ENCODE assay signal across 13 cellular contexts in genomic region chr3:56773588-56774330, GRCh38. TPM values are rescaled to one million over a fixed set of nuclear protein-coding genes. Genes with fewer than 3 reads are reported as not detected.
A peak's percentile ranks its signal among the peaks of the same experiment; 100 is the strongest.
DNase-seq lines count a peak whose midpoint lies in the region; ATAC-seq and TF ChIP-seq lines count a peak whose summit lies in the region.
"Had no signal": no experiment of that assay in that cellular context is flagged by ENCODE, and none has a peak within 500 bp of the region (broad histone marks: within the 10 kb centered on the region; RNA-seq: fewer than 3 reads in every experiment).

No MANE protein-coding gene starts in this region.

- intact Hi-C loops in activated CD4-positive, alpha-beta T cell treated with anti-CD3 and anti-CD28 coated beads, Interleukin-2, amount 10 ng/mL, durations not matched to agents 24 days and 14 days (cut with micrococcal nuclease): no loop called here
- intact Hi-C loops in adrenal gland (cut with DNase I): no loop called here

- H3K23ac ChIP-seq in mesenchymal stem cell (ENCODE audit: low read length in 2 of 2): no peak overlapping the region

- H3K27me3 Mint-ChIP-seq in activated CD4-positive, alpha-beta T cell treated with anti-CD3 and anti-CD28 coated beads, Interleukin-2, amount 10 ng/mL, durations not matched to agents 24 days and 14 days: no peaks in the 10 kb centered on the region
- H3K27me3 Mint-ChIP-seq in stimulated activated naive B cell treated with anti-CD40 and anti-IgM and Interleukin-4, amounts not matched to agents 10 μg/mL and 1 μg/mL and 100 μg/mL, for 72 hours: no peaks in the 10 kb centered on the region
- H3K27me3 Mint-ChIP-seq in osteocyte (ENCODE audit: unreplicated experiment): peaks cover 32% of the 10 kb centered on the region

- no peak overlapping the region for H2AFZ ChIP-seq in mesenchymal stem cell (ENCODE audit: low read depth, low read length)

- no peak for TF ChIP-seq CTCF in adrenal gland (IDR thresholded peaks at IDR 0.05)
- TF ChIP-seq CTCF in osteocyte (IDR thresholded peaks at IDR 0.05): no peak

- H3K18ac ChIP-seq in mesenchymal stem cell (ENCODE audit: low read depth in 1 of 2, low read length in 2 of 2): no peak overlapping the region

- peaks cover 24 to 66% of the 10 kb centered on the region in 2 donors for H3K4me1 ChIP-seq in adrenal gland (replicated peaks in 1 of 2)
- H3K4me1 ChIP-seq in mesenchymal stem cell (ENCODE audit: control insufficient read depth, insufficient read depth, low read depth, low read length): no peaks in the 10 kb centered on the region

- H3K4me3 ChIP-seq in adrenal gland (no peak overlapping the region), mesenchymal stem cell (ENCODE audit: insufficient read depth in 1 of 2, low read depth in 1 of 2, low read length in 2 of 2) (no peak overlapping the region)

- H3K9me3 Mint-ChIP-seq in activated CD4-positive, alpha-beta T cell treated with anti-CD3 and anti-CD28 coated beads, Interleukin-2, amount 10 ng/mL, durations not matched to agents 24 days and 14 days: no peaks in the 10 kb centered on the region
- H3K9me3 Mint-ChIP-seq in stimulated activated naive B cell treated with anti-CD40 and anti-IgM and Interleukin-4, amounts not matched to agents 10 μg/mL and 1 μg/mL and 100 μg/mL, for 72 hours: no peaks in the 10 kb centered on the region
- no peaks in the 10 kb centered on the region for H3K9me3 Mint-ChIP-seq in osteocyte (ENCODE audit: unreplicated experiment)
- H3K9me3 Mint-ChIP-seq: endodermal cell had no signal

- no peak overlapping the region for H2BK5ac ChIP-seq in mesenchymal stem cell (ENCODE audit: low read depth, low read length, poor library complexity, severe bottlenecking)

- H3K27ac Mint-ChIP-seq in activated CD4-positive, alpha-beta T cell treated with anti-CD3 and anti-CD28 coated beads, Interleukin-2, amount 10 ng/mL, durations not matched to agents 24 days and 14 days: peak overlapping the region; percentile 2
- H3K27ac Mint-ChIP-seq in stimulated activated naive B cell treated with anti-CD40 and anti-IgM and Interleukin-4, amounts not matched to agents 10 μg/mL and 1 μg/mL and 100 μg/mL, for 72 hours: peak overlapping the region; percentile 17
- no peak overlapping the region for H3K27ac Mint-ChIP-seq in osteocyte (ENCODE audit: unreplicated experiment)
- H3K27ac Mint-ChIP-seq: endodermal cell had no signal

- peak overlapping the region in 1 of 2 experiments; percentile 80 for H3K14ac ChIP-seq in mesenchymal stem cell (ENCODE audit: low read length in 2 of 2)

- no peak overlapping the region for H3K4me3 Mint-ChIP-seq in activated CD4-positive, alpha-beta T cell treated with anti-CD3 and anti-CD28 coated beads, Interleukin-2, amount 10 ng/mL, durations not matched to agents 24 days and 14 days
- no peak overlapping the region for H3K4me3 Mint-ChIP-seq in stimulated activated naive B cell treated with anti-CD40 and anti-IgM and Interleukin-4, amounts not matched to agents 10 μg/mL and 1 μg/mL and 100 μg/mL, for 72 hours
- H3K4me3 Mint-ChIP-seq in osteocyte (ENCODE audit: unreplicated experiment): no peak overlapping the region
- H3K4me3 Mint-ChIP-seq: endodermal cell had no signal

- H2AK5ac ChIP-seq in mesenchymal stem cell (ENCODE audit: low read length, severe bottlenecking): no peak overlapping the region

- H2BK12ac ChIP-seq in mesenchymal stem cell (ENCODE audit: low read length in 2 of 2): no peak overlapping the region

- WGBS in adrenal gland, 4 donors: 68 to 79% (median 77%) methylated on average over 10 of the region's 10 CpGs
- WGBS in mesenchymal stem cell: over 99% methylated on average over 6 of the region's 10 CpGs

- no peak overlapping the region for H3K4ac ChIP-seq in mesenchymal stem cell (ENCODE audit: low read depth in 1 of 2, low read length in 2 of 2)

- no peak overlapping the region for H2BK15ac ChIP-seq in mesenchymal stem cell (ENCODE audit: low read depth, poor library complexity, severe bottlenecking)

- H4K8ac ChIP-seq in mesenchymal stem cell (ENCODE audit: low read length): no peak overlapping the region

- TF ChIP-seq POLR2A in adrenal gland (IDR thresholded peaks at IDR 0.05): no peak

- peak overlapping the region in 3 of 5 donors; percentile 52 to 62 (median 59) for H3K27ac ChIP-seq in adrenal gland
- H3K27ac ChIP-seq in mesenchymal stem cell (ENCODE audit: low read length, poor library complexity, severe bottlenecking): no peak overlapping the region

- H3K36me3 Mint-ChIP-seq in activated CD4-positive, alpha-beta T cell treated with anti-CD3 and anti-CD28 coated beads, Interleukin-2, amount 10 ng/mL, durations not matched to agents 24 days and 14 days (ENCODE audit: low read depth): peaks cover 60% of the 10 kb centered on the region
- H3K36me3 Mint-ChIP-seq in stimulated activated naive B cell treated with anti-CD40 and anti-IgM and Interleukin-4, amounts not matched to agents 10 μg/mL and 1 μg/mL and 100 μg/mL, for 72 hours: peaks cover 19 to 20% of the 10 kb centered on the region in 2 donors
- no peaks in the 10 kb centered on the region for H3K36me3 Mint-ChIP-seq in osteocyte (ENCODE audit: unreplicated experiment)

- H3K79me1 ChIP-seq in mesenchymal stem cell (replicated peaks; ENCODE audit: low read length, poor library complexity, severe bottlenecking): no peaks in the 10 kb centered on the region

- H3K4me2 ChIP-seq in mesenchymal stem cell (ENCODE audit: low read length, poor library complexity, severe bottlenecking): no peak overlapping the region

- H4K91ac ChIP-seq in mesenchymal stem cell (ENCODE audit: low read length): no peak overlapping the region

- H3K9me3 ChIP-seq in adrenal gland (replicated peaks in 1 of 3) (no peaks in the 10 kb centered on the region), mesenchymal stem cell (ENCODE audit: control insufficient read depth, low read length) (no peaks in the 10 kb centered on the region)

- peaks cover 57% of the 10 kb centered on the region for H3K4me1 Mint-ChIP-seq in activated CD4-positive, alpha-beta T cell treated with anti-CD3 and anti-CD28 coated beads, Interleukin-2, amount 10 ng/mL, durations not matched to agents 24 days and 14 days
- peaks cover 11 to 26% of the 10 kb centered on the region in 2 donors for H3K4me1 Mint-ChIP-seq in stimulated activated naive B cell treated with anti-CD40 and anti-IgM and Interleukin-4, amounts not matched to agents 10 μg/mL and 1 μg/mL and 100 μg/mL, for 72 hours
- H3K4me1 Mint-ChIP-seq in osteocyte (ENCODE audit: unreplicated experiment): peaks cover 9% of the 10 kb centered on the region

- H3K27me3 ChIP-seq in adrenal gland: no peaks in the 10 kb centered on the region
- H3K27me3 ChIP-seq in mesenchymal stem cell (ENCODE audit: control insufficient read depth in 1 of 2, insufficient read depth in 1 of 2, low read length in 2 of 2): no peaks in the 10 kb centered on the region

- no peak overlapping the region for H3K9ac ChIP-seq in mesenchymal stem cell (ENCODE audit: low read length)

- H3K36me3 ChIP-seq in adrenal gland (replicated peaks in 1 of 2) (peaks cover 0 to 42% of the 10 kb centered on the region in 2 donors), mesenchymal stem cell (ENCODE audit: control insufficient read depth in 1 of 2, insufficient read depth in 2 of 2, low read depth in 1 of 2, low read length in 2 of 2) (peaks cover 4 to 40% of the 10 kb centered on the region in 2 experiments)

- ATAC-seq in stimulated activated naive B cell treated with anti-CD40 and anti-IgM and Interleukin-4, amounts not matched to agents 10 μg/mL and 1 μg/mL and 100 μg/mL, for 72 hours (replicated peaks): peak; percentile 20 to 21
- no peak for ATAC-seq in HG03354 (IDR thresholded peaks at IDR 0.05; ENCODE audit: poor library complexity, severe bottlenecking, unreplicated experiment)
- ATAC-seq: activated CD4-positive, CD25-positive, alpha-beta regulatory T cell treated with anti-CD3 and anti-CD28 coated beads, Interleukin-2, amount 50 U/mL, for 24 hours; left ventricle myocardium superior had no signal

- no peak overlapping the region for H2BK120ac ChIP-seq in mesenchymal stem cell (ENCODE audit: low read depth, low read length)

- DNase-seq in activated CD4-positive, alpha-beta T cell treated with anti-CD3 and anti-CD28 coated beads, Interleukin-2, amount 10 ng/mL, durations not matched to agents 24 days and 14 days: no peak
- no peak for DNase-seq in activated CD4-positive, alpha-beta T cell treated with anti-CD3 and anti-CD28 coated beads for 48 hours
- peak; percentile 59 for DNase-seq in NCI-H69 (lab: John Stamatoyannopoulos, UW)
- DNase-seq in adrenal gland: no peak
- DNase-seq in stimulated activated naive B cell treated with anti-CD40 and anti-IgM and Interleukin-4, amounts not matched to agents 10 μg/mL and 1 μg/mL and 100 μg/mL, for 72 hours: no peak
- no peak for DNase-seq in mesenchymal stem cell
- DNase-seq in osteocyte (ENCODE audit: extremely low spot score, unreplicated experiment): no peak
- DNase-seq: endodermal cell, left ventricle myocardium superior, NCI-H2029 treated with DMSO at 0.1 percent for 48 hours, OCI-M1 had no signal

RNA-seq across cellular contexts. Expression of gene ARHGEF3, which starts 28.0 kb away (rescaled TPM):
- 52.7 and 54.4 TPM in 2 replicates for total RNA-seq in activated CD4-positive, alpha-beta T cell treated with anti-CD3 and anti-CD28 coated beads, Interleukin-2, amount 10 ng/mL, durations not matched to agents 24 days and 14 days
- 100 to 1,000 TPM in 1 of 8 donors, 10 to 100 TPM in 7; 49.4 to 110 (median 70.4) TPM for total RNA-seq in adrenal gland
- polyA plus RNA-seq in adrenal gland: 100 to 1,000 TPM in 1 of 3 donors, 10 to 100 TPM in 2; 26.6 to 122 (median 33.9) TPM
- 15.6 TPM for polyA plus RNA-seq in mesenchymal stem cell (2013, experiment 1 of 2)
- polyA plus RNA-seq in mesenchymal stem cell (2013, experiment 2 of 2): 14.8 TPM
- total RNA-seq in osteocyte: 2.5 and 2.7 TPM in 2 replicates

Comparison
In these comparisons a context has a peak if more than half of its experiments do, and no peak if none do; other contexts are left out.
1. RNA of gene ARHGEF3, which starts 28.0 kb away (total RNA-seq): 49.4 to 110 TPM in adrenal gland and 52.7 to 54.4 TPM in activated CD4-positive, alpha-beta T cell treated with anti-CD3 and anti-CD28 coated beads, Interleukin-2, amount 10 ng/mL, durations not matched to agents 24 days and 14 days; 2.5 to 2.7 TPM in osteocyte; every median in the first group is over 10 times any median in the second.